10 cellular contexts compared by ENCODE assay signal in the genomic region with DNA sequence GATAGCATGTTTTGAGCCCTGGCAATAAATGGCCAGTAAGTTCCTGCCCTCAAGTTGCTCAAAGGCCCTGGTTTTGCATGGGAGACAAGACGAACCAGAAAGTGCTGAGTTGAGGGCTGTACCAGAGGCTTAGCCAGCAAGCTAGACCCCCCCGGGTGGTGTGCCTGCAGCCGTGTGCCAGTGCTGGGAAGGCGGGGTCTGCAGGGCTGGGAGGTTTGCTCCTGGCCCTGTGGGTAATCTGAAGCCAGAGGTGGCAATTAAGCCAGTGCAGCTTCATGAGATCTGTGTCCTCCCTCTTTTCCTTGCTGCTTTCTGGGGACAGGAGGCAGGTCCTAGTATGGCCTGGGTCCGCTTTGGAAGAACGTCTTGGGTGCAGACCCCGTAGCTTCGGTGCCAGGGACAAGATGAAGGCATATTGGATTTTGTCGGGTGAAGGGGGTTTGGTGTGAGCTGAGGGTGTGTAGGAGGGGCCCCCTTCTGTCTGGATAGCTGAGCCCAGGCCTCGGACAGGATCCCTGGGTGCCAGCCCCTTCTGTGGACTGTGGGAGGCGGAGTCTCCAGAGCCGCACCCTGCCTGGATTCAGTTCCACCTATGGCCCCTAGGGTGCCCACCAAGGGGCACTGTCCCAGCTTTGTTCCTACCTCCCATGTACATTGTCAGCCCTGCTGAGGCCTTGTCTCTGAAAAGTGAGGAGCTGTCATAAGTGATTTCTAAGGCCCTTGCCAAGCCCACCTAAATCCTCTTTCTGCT. TPM values are rescaled to one million over a fixed set of nuclear protein-coding genes. Genes with fewer than 3 reads are reported as not detected.
DNase-seq lines count a peak whose midpoint lies in the region; ATAC-seq and TF ChIP-seq lines count a peak whose summit lies in the region.
"Had no signal": no experiment of that assay in that cellular context is flagged by ENCODE, and none has a peak within 500 bp of the region (broad histone marks: within the 10 kb centered on the region; RNA-seq: fewer than 3 reads in every experiment).

No MANE protein-coding gene starts in this region.

- no peaks in the 10 kb centered on the region for H3K36me3 ChIP-seq in KMS-11 (ENCODE audit: insufficient read depth)
- peaks cover 12% of the 10 kb centered on the region for H3K36me3 ChIP-seq in suprapubic skin

- ATAC-seq in activated B cell treated with CpG ODN at 0.5 μM for 24 hours (ENCODE audit: low read depth), result peak; percentile 49
- no peak for ATAC-seq in GM19023 (IDR thresholded peaks at IDR 0.05; ENCODE audit: unreplicated experiment)
- ATAC-seq in HG03520 (IDR thresholded peaks at IDR 0.05; ENCODE audit: unreplicated experiment), result no peak

- H3K4me1 Mint-ChIP-seq in activated B cell treated with CpG ODN at 0.5 μM for 24 hours (peaks cover 8% of the 10 kb centered on the region), neural crest cell (peaks cover 69% of the 10 kb centered on the region)

- TF ChIP-seq CTCF in KMS-11 (conservative IDR thresholded peaks at IDR 0.05; ENCODE audit: low read depth, low read length), result peak; percentile 46
- no peak for TF ChIP-seq CTCF in activated B cell treated with CpG ODN at 0.5 μM for 24 hours (IDR thresholded peaks at IDR 0.05)
- peak; percentile 51 for TF ChIP-seq CTCF in neural crest cell (conservative IDR thresholded peaks at IDR 0.05)
- no peak for TF ChIP-seq CTCF in suprapubic skin (IDR thresholded peaks at IDR 0.05)

- no peak overlapping the region for H3K4me3 ChIP-seq in KMS-11 (IDR thresholded peaks at IDR 0.05; ENCODE audit: insufficient read depth, low read depth, low read length)
- H3K4me3 ChIP-seq in suprapubic skin, result no peak overlapping the region

- no peak for TF ChIP-seq POLR2A in suprapubic skin (IDR thresholded peaks at IDR 0.05)

- intact Hi-C loops in activated B cell treated with CpG ODN at 0.5 μM for 24 hours (cut with micrococcal nuclease), result no loop called here

- peaks cover 63% of the 10 kb centered on the region for H3K27me3 Mint-ChIP-seq in activated B cell treated with CpG ODN at 0.5 μM for 24 hours
- no peaks in the 10 kb centered on the region for H3K27me3 Mint-ChIP-seq in neural crest cell (ENCODE audit: low read depth)

- DNase-seq in DMS79 treated with DMSO at 0.1 percent for 48 hours (lab: John Stamatoyannopoulos, UW), result peak; percentile 92
- DNase-seq in activated B cell treated with CpG ODN at 0.5 μM for 24 hours, result no peak
- no peak for DNase-seq in neural crest cell (ENCODE audit: low read depth, low spot score)
- no peak for DNase-seq in suprapubic skin (ENCODE audit: low spot score in 2 of 2)
- DNase-seq in LoVo (ENCODE audit: low spot score), result no peak

- no peak for TF ChIP-seq EP300 in suprapubic skin (IDR thresholded peaks at IDR 0.05)

- POLR2A ChIA-PET in activated B cell treated with CpG ODN at 0.5 μM for 24 hours (lab: Charles Lee), result no interaction called here

- no peak overlapping the region for H3K27ac Mint-ChIP-seq in activated B cell treated with CpG ODN at 0.5 μM for 24 hours
- no peak overlapping the region for H3K27ac Mint-ChIP-seq in neural crest cell (ENCODE audit: unreplicated experiment)
- H3K27ac Mint-ChIP-seq: activated naive CD4-positive, alpha-beta T cell treated with anti-CD3 and anti-CD28 coated beads, Interleukin-2, amount 50 U/mL, for 24 hours; natural killer cell treated with Interleukin-12 subunit alpha and Interleukin-12 subunit beta and Interleukin-15 and Interleukin-18, amount 100 ng/mL, for 72 hours had no signal

- H3K79me2 ChIP-seq in KMS-11 (ENCODE audit: insufficient read depth, low read depth), result no peaks in the 10 kb centered on the region

- no peaks in the 10 kb centered on the region for H3K9me3 ChIP-seq in suprapubic skin

- 79% methylated on average over 9 of the region's 12 CpGs for WGBS in suprapubic skin

- no peaks in the 10 kb centered on the region for H3K9me3 Mint-ChIP-seq in activated B cell treated with CpG ODN at 0.5 μM for 24 hours
- no peaks in the 10 kb centered on the region for H3K9me3 Mint-ChIP-seq in neural crest cell
- H3K9me3 Mint-ChIP-seq: activated naive CD4-positive, alpha-beta T cell treated with anti-CD3 and anti-CD28 coated beads, Interleukin-2, amount 50 U/mL, for 24 hours; natural killer cell treated with Interleukin-12 subunit alpha and Interleukin-12 subunit beta and Interleukin-15 and Interleukin-18, amount 100 ng/mL, for 72 hours had no signal

- H3K4me2 ChIP-seq in KMS-11, result no peak overlapping the region

- H3K4me3 Mint-ChIP-seq in activated B cell treated with CpG ODN at 0.5 μM for 24 hours (no peak overlapping the region), neural crest cell (no peak overlapping the region)
- H3K4me3 Mint-ChIP-seq: activated naive CD4-positive, alpha-beta T cell treated with anti-CD3 and anti-CD28 coated beads, Interleukin-2, amount 50 U/mL, for 24 hours; natural killer cell treated with Interleukin-12 subunit alpha and Interleukin-12 subunit beta and Interleukin-15 and Interleukin-18, amount 100 ng/mL, for 72 hours had no signal

- CTCF ChIA-PET in activated B cell treated with CpG ODN at 0.5 μM for 24 hours (lab: Charles Lee), result no interaction called here

- H3K27ac ChIP-seq in KMS-11 (no peak overlapping the region), suprapubic skin (no peak overlapping the region)

- H3K36me3 Mint-ChIP-seq in activated B cell treated with CpG ODN at 0.5 μM for 24 hours (ENCODE audit: low read depth) (no peaks in the 10 kb centered on the region), neural crest cell (ENCODE audit: low read depth) (no peaks in the 10 kb centered on the region)
- H3K36me3 Mint-ChIP-seq: natural killer cell treated with Interleukin-12 subunit alpha and Interleukin-12 subunit beta and Interleukin-15 and Interleukin-18, amount 100 ng/mL, for 72 hours had no signal

- no peaks in the 10 kb centered on the region for H4K20me1 ChIP-seq in KMS-11 (ENCODE audit: insufficient read depth)

- no peak overlapping the region for H2AFZ ChIP-seq in KMS-11 (ENCODE audit: low read depth)

- H3K4me1 ChIP-seq in KMS-11 (ENCODE audit: low read depth, poor library complexity, severe bottlenecking) (no peaks in the 10 kb centered on the region), suprapubic skin (peaks cover 82% of the 10 kb centered on the region)

- peaks cover 20% of the 10 kb centered on the region for H3K27me3 ChIP-seq in KMS-11 (ENCODE audit: insufficient read depth, low read depth)
- peaks cover 15% of the 10 kb centered on the region for H3K27me3 ChIP-seq in suprapubic skin

- H3K9ac ChIP-seq in KMS-11, result no peak overlapping the region

RNA-seq across cellular contexts. Expression of a gene that starts 15.6 kb away (rescaled TPM):
- not detected in 2 replicates for total RNA-seq in activated B cell treated with CpG ODN at 0.5 μM for 24 hours
- total RNA-seq in neural crest cell, result 6.9 and 7.7 TPM in 2 replicates
- 10 to 100 TPM in 3 of 4 donors, 1 to 10 TPM in 1; 9.7 to 30.3 (median 27.3) TPM for total RNA-seq in suprapubic skin
- total RNA-seq: natural killer cell treated with Interleukin-12 subunit alpha and Interleukin-12 subunit beta and Interleukin-15 and Interleukin-18, amount 100 ng/mL, for 72 hours had no signal

Comparison
In these comparisons a context has a peak if more than half of its experiments do, and no peak if none do; other contexts are left out.
1. CTCF ChIP-seq: peak in KMS-11 (single experiment) and neural crest cell (single experiment); none in activated B cell treated with CpG ODN at 0.5 μM for 24 hours (single experiment) and suprapubic skin (0 of 2).